In genomic region chr9:109801484-109801883, GRCh38 we compare ENCODE assay signal across 21 cellular contexts. TPM values are rescaled to one million over a fixed set of nuclear protein-coding genes. Genes with fewer than 3 reads are reported as not detected.
A peak's percentile ranks its signal among the peaks of the same experiment; 100 is the strongest.
DNase-seq lines count a peak whose midpoint lies in the region; ATAC-seq, FAIRE-seq and TF ChIP-seq lines count a peak whose summit lies in the region.
"Had no signal": no experiment of that assay in that cellular context is flagged by ENCODE, and none has a peak within 500 bp of the region (broad histone marks: within the 10 kb centered on the region; RNA-seq: fewer than 3 reads in every experiment).

No MANE protein-coding gene starts in this region.

- no peak overlapping the region for H2AK5ac ChIP-seq in trophoblast cell (ENCODE audit: low read length)

- no peaks in the 10 kb centered on the region for H3K27me3 ChIP-seq in ascending aorta
- H3K27me3 ChIP-seq in trophoblast cell (ENCODE audit: insufficient read depth, low read length) = no peaks in the 10 kb centered on the region
- no peaks in the 10 kb centered on the region for H3K27me3 ChIP-seq in pancreas
- H3K27me3 ChIP-seq: BE2C had no signal

- DNase-seq in HTR-8/SVneo (ENCODE audit: insufficient read length, low spot score) = no peak
- DNase-seq in ascending aorta (ENCODE audit: low spot score in 2 of 2) = no peak
- DNase-seq in left ventricle myocardium superior = peak; percentile 59
- no peak for DNase-seq in trophoblast cell
- no peak for DNase-seq in kidney glomerular epithelial cell (lab: John Stamatoyannopoulos, UW)
- DNase-seq in NCI-H2081 (lab: John Stamatoyannopoulos, UW) = no peak
- no peak for DNase-seq in pancreas
- DNase-seq: BE2C; CD8-positive, alpha-beta T cell; COR-L47; DMS153; DMS79 treated with DMSO at 0.1 percent for 48 hours; EL; H7 had no signal

- H4K8ac ChIP-seq in trophoblast cell (ENCODE audit: low read depth, low read length) = no peak overlapping the region

- H3K36me3 ChIP-seq in ascending aorta (no peaks in the 10 kb centered on the region), trophoblast cell (ENCODE audit: control insufficient read depth in 1 of 2, insufficient read depth in 2 of 2, low read length in 2 of 2) (no peaks in the 10 kb centered on the region), pancreas (no peaks in the 10 kb centered on the region)
- H3K36me3 ChIP-seq: BE2C had no signal

- H3K79me2 ChIP-seq in trophoblast cell (ENCODE audit: control insufficient read depth, insufficient read depth, low read length, poor library complexity) = no peaks in the 10 kb centered on the region

- no peak overlapping the region for H2BK12ac ChIP-seq in trophoblast cell (ENCODE audit: low read length)

- intact Hi-C loops in ascending aorta (cut with DNase I) (no loop called here), left ventricle myocardium superior (cut with micrococcal nuclease) (no loop called here), pancreas (cut with DNase I) (no loop called here)

- FAIRE-seq in HTR-8/SVneo (lab: Jason Lieb, UNC) (peak; percentile 80), pancreas (lab: Jason Lieb, UNC) (no peak)
- FAIRE-seq: A204.1, D721Med, G401.6, GM12891 had no signal

- ATAC-seq in left ventricle myocardium superior (peak; percentile 65), pancreas (no peak)
- ATAC-seq: CD8-positive, alpha-beta T cell; GM23338 had no signal

- no peak overlapping the region for H2AFZ ChIP-seq in trophoblast cell (ENCODE audit: insufficient read depth, low read length, poor library complexity)
- H2AFZ ChIP-seq: GM23338 had no signal

- H3K9me3 ChIP-seq in ascending aorta (no peaks in the 10 kb centered on the region), trophoblast cell (ENCODE audit: insufficient read depth, low read depth, low read length) (no peaks in the 10 kb centered on the region), pancreas (no peaks in the 10 kb centered on the region)
- H3K9me3 ChIP-seq: BE2C had no signal

- no peak overlapping the region for H3K9ac ChIP-seq in trophoblast cell (ENCODE audit: low read length)

- H3K23ac ChIP-seq in trophoblast cell (ENCODE audit: low read length) = no peak overlapping the region

- H3K4me3 ChIP-seq in ascending aorta (no peak overlapping the region), trophoblast cell (ENCODE audit: low read depth, low read length) (no peak overlapping the region), pancreas (no peak overlapping the region)
- H3K4me3 ChIP-seq: GM23338 had no signal

- peak overlapping the region; percentile 96 for H3K27ac ChIP-seq in ascending aorta
- H3K27ac ChIP-seq in trophoblast cell (ENCODE audit: low read depth, low read length) = no peak overlapping the region
- H3K27ac ChIP-seq in pancreas = no peak overlapping the region
- H3K27ac ChIP-seq: C4-2B had no signal

- WGBS in trophoblast cell (ENCODE audit: extremely low coverage, insufficient coverage, insufficient read length) = no CpG with 5 or more reads among the region's 1 CpG
- WGBS in pancreas, 2 donors = 73 to 74% methylated on average over 1 of the region's 1 CpG

- peak overlapping the region; percentile 46 for H3K18ac ChIP-seq in trophoblast cell (ENCODE audit: low read length)

- no peak overlapping the region for H4K12ac ChIP-seq in trophoblast cell (ENCODE audit: low read depth, low read length)

- H3K14ac ChIP-seq in trophoblast cell (ENCODE audit: low read length) = no peak overlapping the region

- H3K4ac ChIP-seq in trophoblast cell (ENCODE audit: low read depth, low read length) = no peak overlapping the region

- no peak overlapping the region for H3K4me2 ChIP-seq in trophoblast cell (ENCODE audit: low read length)
- H3K4me2 ChIP-seq: GM23338 had no signal

- TF ChIP-seq CTCF in ascending aorta (IDR thresholded peaks at IDR 0.05) (no peak), pancreas (IDR thresholded peaks at IDR 0.05) (no peak)

- H2BK120ac ChIP-seq in trophoblast cell (ENCODE audit: insufficient read depth, low read length, poor library complexity) = no peak overlapping the region

- no peak overlapping the region for H4K91ac ChIP-seq in trophoblast cell (ENCODE audit: low read depth, low read length)

- no peak overlapping the region for H2BK5ac ChIP-seq in trophoblast cell (ENCODE audit: low read depth, low read length, poor library complexity)

- H3K79me1 ChIP-seq in trophoblast cell (ENCODE audit: low read length) = peaks cover 5% of the 10 kb centered on the region

- peaks cover 16 to 67% of the 10 kb centered on the region in 2 donors for H3K4me1 ChIP-seq in ascending aorta
- peaks cover 8 to 9% of the 10 kb centered on the region in 2 experiments for H3K4me1 ChIP-seq in trophoblast cell (ENCODE audit: control insufficient read depth in 1 of 2, insufficient read depth in 2 of 2, low read length in 2 of 2)
- H3K4me1 ChIP-seq in pancreas = no peaks in the 10 kb centered on the region
- H3K4me1 ChIP-seq: BE2C had no signal

RNA-seq across cellular contexts. Expression of gene PALM2AKAP2, which starts 21.5 kb away (rescaled TPM):
- total RNA-seq in ascending aorta (38.2 TPM), left ventricle myocardium superior (76.1 TPM), pancreas (1 to 10 TPM in 3 of 6 donors, under 1 TPM in 2, not detected in 1; 0.83 to 5.5 (median 2.3) TPM)
- 5.6 and 6.9 TPM in 2 replicates for polyA plus RNA-seq in trophoblast cell (2013)
- polyA plus RNA-seq in pancreas = under 1 TPM; 0.35 to 0.46 TPM
- total RNA-seq: CD8-positive, alpha-beta T cell; HT-29 had no signal

Comparison
In these comparisons a context has a peak if more than half of its experiments do, and no peak if none do; other contexts are left out.
1. H3K27ac ChIP-seq: peak in ascending aorta (2 of 2); none in trophoblast cell (single experiment) and pancreas (0 of 4).